ENCODE assay signal across 16 cellular contexts in genomic region chr1:107804134-107804533, GRCh38.
DNase-seq lines count a peak whose midpoint lies in the region; ATAC-seq and TF ChIP-seq lines count a peak whose summit lies in the region.
"Had no signal": no experiment of that assay in that cellular context is flagged by ENCODE, and none has a peak within 500 bp of the region (broad histone marks: within the 10 kb centered on the region; RNA-seq: fewer than 3 reads in every experiment).

No MANE protein-coding gene starts in this region.

- H3K27ac Mint-ChIP-seq in CD4-positive, CD25-positive, alpha-beta regulatory T cell, result peak overlapping the region; percentile 27 to 85 (median 74)
- H3K27ac Mint-ChIP-seq: activated naive CD4-positive, alpha-beta T cell treated with anti-CD3 and anti-CD28 coated beads for 36 hours had no signal

- H3K27ac ChIP-seq in CD4-positive, CD25-positive, alpha-beta regulatory T cell (ENCODE audit: insufficient read depth, low read length, poor library complexity, severe bottlenecking), result peak overlapping the region; percentile 44
- peak overlapping the region; percentile 9; the same call in 1 of the 2 replicates for H3K27ac ChIP-seq in HUES6 (ENCODE audit: low read depth, low read length)
- no peak overlapping the region for H3K27ac ChIP-seq in mammary epithelial cell (ENCODE audit: insufficient read depth, low read depth, low read length)
- no peak overlapping the region for H3K27ac ChIP-seq in lower lobe of right lung

- no peaks in the 10 kb centered on the region for H3K79me2 ChIP-seq in mammary epithelial cell (ENCODE audit: insufficient read depth, low read length)

- H4K20me1 ChIP-seq in mammary epithelial cell (ENCODE audit: insufficient read depth, low read length), result no peaks in the 10 kb centered on the region

- H3K4me2 ChIP-seq in mammary epithelial cell (ENCODE audit: insufficient read depth, low read depth, low read length), result no peak overlapping the region
- H3K4me2 ChIP-seq: SK-N-SH had no signal

- intact Hi-C loops in cardiac septum (cut with DNase I), result no loop called here
- intact Hi-C loops in mammary epithelial cell (cut with micrococcal nuclease), result no loop called here
- intact Hi-C loops in lower lobe of right lung (cut with DNase I), result no loop called here
- intact Hi-C loops in posterior cingulate gyrus (cut with DNase I), result no loop called here

- H3K9ac ChIP-seq in HUES6 (ENCODE audit: low read length) (no peak overlapping the region), mammary epithelial cell (ENCODE audit: insufficient read depth, low read length) (no peak overlapping the region)
- H3K9ac ChIP-seq: SK-N-SH had no signal

- no peaks in the 10 kb centered on the region for H3K27me3 Mint-ChIP-seq in CD4-positive, CD25-positive, alpha-beta regulatory T cell

- in situ Hi-C loops in mammary epithelial cell (cut with MboI; ENCODE audit: low sequenced_read_pairs in 2 of 2), result no loop called here

- BruUV-seq in mammary epithelial cell (replicated peaks; lab: Mats Ljungman, UMichigan), result no TSS peak

- H3K4me1 ChIP-seq in CD4-positive, CD25-positive, alpha-beta regulatory T cell (ENCODE audit: control insufficient read depth, insufficient read depth, low read length, poor library complexity, severe bottlenecking), result peaks cover 28% of the 10 kb centered on the region
- H3K4me1 ChIP-seq in HUES6 (ENCODE audit: control insufficient read depth, insufficient read depth, low read length), result peaks cover 30% of the 10 kb centered on the region; the same call in 1 of the 2 replicates
- no peaks in the 10 kb centered on the region for H3K4me1 ChIP-seq in mammary epithelial cell (ENCODE audit: insufficient read depth, low read length)
- no peaks in the 10 kb centered on the region for H3K4me1 ChIP-seq in lower lobe of right lung
- H3K4me1 ChIP-seq: BE2C had no signal

- no peaks in the 10 kb centered on the region for H3K36me3 ChIP-seq in CD4-positive, CD25-positive, alpha-beta regulatory T cell (ENCODE audit: control insufficient read depth, insufficient read depth, low read length)
- no peaks in the 10 kb centered on the region for H3K36me3 ChIP-seq in HUES6 (ENCODE audit: control insufficient read depth, insufficient read depth, low read length)
- H3K36me3 ChIP-seq in mammary epithelial cell (ENCODE audit: insufficient read depth, low read length), result no peaks in the 10 kb centered on the region
- no peaks in the 10 kb centered on the region for H3K36me3 ChIP-seq in lower lobe of right lung
- H3K36me3 ChIP-seq: BE2C had no signal

- peak; percentile 64 to 77 for ATAC-seq in CD4-positive, CD25-positive, alpha-beta regulatory T cell (ENCODE audit: low read depth in 2 of 2)
- ATAC-seq in lower lobe of right lung, result no peak

- peaks cover 44 to 65% (median 53%) of the 10 kb centered on the region in 4 donors for H3K4me1 Mint-ChIP-seq in CD4-positive, CD25-positive, alpha-beta regulatory T cell

- TF ChIP-seq CTCF in mammary epithelial cell (conservative IDR thresholded peaks at IDR 0.05 in 1 of 2, IDR thresholded peaks at IDR 0.05 in 1 of 2; ENCODE audit: extremely low read depth in 1 of 2, insufficient read depth in 1 of 2, low read depth in 1 of 2, low read length in 2 of 2) (no peak), lower lobe of right lung (IDR thresholded peaks at IDR 0.05) (no peak)

- no peaks in the 10 kb centered on the region for H3K27me3 ChIP-seq in CD4-positive, CD25-positive, alpha-beta regulatory T cell (ENCODE audit: control insufficient read depth, insufficient read depth, low read length)
- H3K27me3 ChIP-seq in HUES6 (ENCODE audit: control insufficient read depth, insufficient read depth, low read length), result no peaks in the 10 kb centered on the region
- H3K27me3 ChIP-seq in mammary epithelial cell (ENCODE audit: insufficient read depth, low read length), result peaks cover 2% of the 10 kb centered on the region
- no peaks in the 10 kb centered on the region for H3K27me3 ChIP-seq in lower lobe of right lung (ENCODE audit: low read depth)

- 50% methylated on average over 1 of the region's 1 CpG for WGBS in mammary epithelial cell (ENCODE audit: low coverage, missing lambda C conversion rate)

- no peak overlapping the region for H2AFZ ChIP-seq in mammary epithelial cell (ENCODE audit: low read depth, low read length)

- peaks cover 0 to 8% (median 3%) of the 10 kb centered on the region in 7 donors for H3K9me3 Mint-ChIP-seq in CD4-positive, CD25-positive, alpha-beta regulatory T cell

- peak overlapping the region; percentile 11 to 65 (median 24) for H3K4me3 Mint-ChIP-seq in CD4-positive, CD25-positive, alpha-beta regulatory T cell
- H3K4me3 Mint-ChIP-seq: activated naive CD4-positive, alpha-beta T cell treated with anti-CD3 and anti-CD28 coated beads for 36 hours had no signal

- H3K9me3 ChIP-seq in CD4-positive, CD25-positive, alpha-beta regulatory T cell (ENCODE audit: control insufficient read depth in 2 of 2, low read length in 2 of 2), result no peaks in the 10 kb centered on the region
- H3K9me3 ChIP-seq in HUES6 (ENCODE audit: control insufficient read depth, insufficient read depth, low read depth, low read length) (peaks cover 7% of the 10 kb centered on the region; the same call in 1 of the 2 replicates), mammary epithelial cell (replicated peaks; ENCODE audit: insufficient read depth, low read length) (no peaks in the 10 kb centered on the region), lower lobe of right lung (no peaks in the 10 kb centered on the region)
- H3K9me3 ChIP-seq: BE2C, SK-N-SH had no signal

- CTCF ChIA-PET in mammary epithelial cell (lab: Charles Lee; ENCODE audit: low non-redundant PET), result no interaction called here

- no peaks in the 10 kb centered on the region for H3K36me3 Mint-ChIP-seq in CD4-positive, CD25-positive, alpha-beta regulatory T cell

- peak overlapping the region; percentile 64 for H3K4me3 ChIP-seq in CD4-positive, CD25-positive, alpha-beta regulatory T cell (ENCODE audit: low read depth, low read length)
- H3K4me3 ChIP-seq in HUES6 (ENCODE audit: low read depth, low read length) (no peak overlapping the region), mammary epithelial cell (replicated peaks in 1 of 3; ENCODE audit: insufficient read depth in 1 of 3, low read depth in 2 of 3, low read length in 3 of 3) (no peak overlapping the region), lower lobe of right lung (no peak overlapping the region)

- peak in 2 of 3 donors; percentile 58 to 64 for DNase-seq in CD4-positive, CD25-positive, alpha-beta regulatory T cell
- DNase-seq in RPMI8226 (peak; percentile 4), cardiac septum (ENCODE audit: low spot score) (no peak), mammary epithelial cell (no peak), lower lobe of right lung (no peak), posterior cingulate gyrus (no peak)
- peak; percentile 12 for DNase-seq in central memory CD4-positive, alpha-beta T cell
- DNase-seq: activated CD4-positive, alpha-beta T cell treated with anti-CD3 and anti-CD28 coated beads, Interleukin-2, amount 50 U/mL, for 1 hour; activated naive CD4-positive, alpha-beta T cell treated with anti-CD3 and anti-CD28 coated beads for 36 hours; BE2C; cerebellar nuclear complex; glutamatergic neuron; kidney glomerular epithelial cell; NCI-H69; SK-N-SH had no signal

- dilution Hi-C loops in mammary epithelial cell (cut with HindIII; ENCODE audit: low sequenced_read_pairs), result no loop called here

Comparison
In these comparisons a context has a peak if more than half of its experiments do, and no peak if none do; other contexts are left out.
1. ATAC-seq: peak in CD4-positive, CD25-positive, alpha-beta regulatory T cell (2 of 2); none in lower lobe of right lung (0 of 2).
2. DNase-seq: peak in CD4-positive, CD25-positive, alpha-beta regulatory T cell (2 of 3), RPMI8226 (single experiment) and central memory CD4-positive, alpha-beta T cell (single experiment); none in cardiac septum (single experiment), mammary epithelial cell (single experiment), lower lobe of right lung (single experiment) and posterior cingulate gyrus (0 of 10).
3. H3K27ac ChIP-seq: peak in CD4-positive, CD25-positive, alpha-beta regulatory T cell (single experiment) and HUES6 (single experiment); none in mammary epithelial cell (single experiment) and lower lobe of right lung (single experiment).